Comparison of ENCODE assay signal across 12 cellular contexts in the genomic region with DNA sequence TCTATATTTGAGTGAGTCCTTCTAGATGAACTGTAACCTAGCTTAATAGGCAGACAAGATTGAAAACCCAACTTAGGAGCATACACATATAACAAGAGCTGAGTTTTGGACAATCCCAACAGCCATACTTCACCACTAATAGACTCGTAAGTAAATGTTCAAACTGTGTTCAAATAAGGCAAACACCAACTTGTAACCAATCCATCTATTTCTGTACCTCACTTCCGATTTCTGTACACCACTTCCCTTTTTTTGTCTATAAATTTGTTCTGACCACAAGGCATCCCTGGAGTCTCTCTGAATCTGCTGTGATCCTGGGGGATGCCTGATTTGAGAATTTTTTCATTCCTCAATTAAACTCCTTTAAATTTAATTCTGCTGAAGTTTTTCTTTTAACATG.
"Had no signal": no experiment of that assay in that cellular context is flagged by ENCODE, and none has a peak within 500 bp of the region (broad histone marks: within the 10 kb centered on the region; RNA-seq: fewer than 3 reads in every experiment).

No MANE protein-coding gene starts in this region.

- DNase-seq: activated CD4-positive, alpha-beta T cell treated with anti-CD3 and anti-CD28 coated beads for 1 hour; activated CD4-positive, alpha-beta T cell treated with anti-CD3 and anti-CD28 coated beads, Interleukin-2, amount 50 U/mL, for 4 hours; activated gamma-delta T cell; foreskin melanocyte; head of caudate nucleus; mammary epithelial cell; stimulated activated naive CD4-positive, alpha-beta T cell; thyroid gland; WERI-Rb-1 had no signal

- FAIRE-seq: keratinocyte had no signal

- H3K4me3 ChIP-seq: ascending aorta, coronary artery, thyroid gland had no signal
